In the genomic region with DNA sequence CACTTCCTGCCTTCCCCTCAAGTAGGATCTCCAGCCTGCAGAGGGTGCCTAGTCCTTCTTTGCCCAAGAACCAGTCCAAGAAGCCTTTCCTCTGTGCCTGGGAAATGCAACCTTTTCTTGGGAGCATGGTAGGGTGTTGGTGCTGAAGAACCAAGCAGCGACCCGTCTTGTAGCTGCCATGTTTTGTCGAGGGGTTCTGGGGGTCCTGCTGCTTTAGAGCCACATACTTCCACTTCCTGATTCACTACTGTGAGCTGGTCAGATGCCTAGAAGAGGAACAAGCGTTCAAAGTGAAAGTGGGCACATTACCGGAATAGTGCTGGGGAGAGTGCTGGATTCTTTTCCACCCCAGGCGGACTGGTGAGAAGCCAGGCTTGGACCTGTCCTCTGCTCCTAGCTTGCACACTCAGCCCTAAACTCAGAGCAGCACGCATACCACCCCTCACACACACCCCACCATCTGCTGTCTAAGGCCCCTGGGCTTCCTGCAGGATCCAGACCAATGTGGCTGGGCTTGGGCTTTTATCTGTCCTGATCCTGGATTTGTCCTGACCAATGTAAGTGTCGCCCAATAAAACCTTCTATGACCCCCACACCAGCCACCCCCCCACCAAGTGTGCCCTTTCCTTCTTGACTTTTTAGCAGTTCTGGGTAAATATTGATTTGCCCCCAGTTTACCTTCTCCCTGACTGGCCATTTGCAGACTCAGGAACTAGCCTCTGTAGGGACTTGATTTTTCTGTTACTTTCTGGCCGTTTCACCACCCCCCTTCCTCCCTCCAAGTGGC, we compare ENCODE assay signal across 6 cellular contexts. TPM values are rescaled to one million over a fixed set of nuclear protein-coding genes. Genes with fewer than 3 reads are reported as not detected.
DNase-seq lines count a peak whose midpoint lies in the region; ATAC-seq lines count a peak whose summit lies in the region.

No MANE protein-coding gene starts in this region.

- peak overlapping the region; percentile 71 for H3K4me3 ChIP-seq in Karpas-422 (ENCODE audit: low read length)

- H3K27me3 Mint-ChIP-seq in activated T-cell treated with anti-CD3 and anti-CD28 coated beads, Interleukin-2, amount 50 U/mL, for 4 hours (ENCODE audit: low read depth), result peaks cover 84% of the 10 kb centered on the region

- H3K9me2 ChIP-seq in Karpas-422 (replicated peaks; ENCODE audit: insufficient read depth, low read length), result no peaks in the 10 kb centered on the region

- peak overlapping the region; percentile 90 for H3K4me2 ChIP-seq in Karpas-422 (ENCODE audit: low read depth, low read length, poor library complexity, severe bottlenecking)

- H3K27ac ChIP-seq in Karpas-422 (ENCODE audit: low read length), result no peak overlapping the region

- H3K9me3 Mint-ChIP-seq in activated T-cell treated with anti-CD3 and anti-CD28 coated beads, Interleukin-2, amount 50 U/mL, for 4 hours, result no peaks in the 10 kb centered on the region

- DNase-seq in Karpas-422 (peak; percentile 75), pons (ENCODE audit: low spot score) (peak; percentile 63)
- no peak for DNase-seq in activated T-cell treated with anti-CD3 and anti-CD28 coated beads, Interleukin-2, amount 50 U/mL, for 4 hours
- no peak for DNase-seq in stimulated activated CD4-positive, alpha-beta T cell treated with anti-CD3 and anti-CD28 coated beads, Interleukin-15, amount 100 ng/mL, for 24 hours

- H4K20me1 ChIP-seq in Karpas-422 (ENCODE audit: insufficient read depth, low read depth, low read length), result no peaks in the 10 kb centered on the region

- H3K4me1 Mint-ChIP-seq in activated T-cell treated with anti-CD3 and anti-CD28 coated beads, Interleukin-2, amount 50 U/mL, for 4 hours (ENCODE audit: low read depth), result peaks cover 34% of the 10 kb centered on the region

- no peak for ATAC-seq in activated T-cell treated with anti-CD3 and anti-CD28 coated beads, Interleukin-2, amount 50 U/mL, for 4 hours
- ATAC-seq in GM18502 (IDR thresholded peaks at IDR 0.05; ENCODE audit: poor library complexity, unreplicated experiment) (no peak), GM18909 (IDR thresholded peaks at IDR 0.05; ENCODE audit: poor library complexity, unreplicated experiment) (no peak)

- H3K36me3 ChIP-seq in Karpas-422 (ENCODE audit: insufficient read depth, low read length), result no peaks in the 10 kb centered on the region

- no peaks in the 10 kb centered on the region for H3K36me3 Mint-ChIP-seq in activated T-cell treated with anti-CD3 and anti-CD28 coated beads, Interleukin-2, amount 50 U/mL, for 4 hours (ENCODE audit: insufficient read depth)

- H3K4me3 Mint-ChIP-seq in activated T-cell treated with anti-CD3 and anti-CD28 coated beads, Interleukin-2, amount 50 U/mL, for 4 hours, result peak overlapping the region; percentile 72

- peak overlapping the region; percentile 95; the same call in 1 of the 2 replicates for H2AFZ ChIP-seq in Karpas-422 (ENCODE audit: low read length)

- no peaks in the 10 kb centered on the region for H3K27me3 ChIP-seq in Karpas-422 (ENCODE audit: low read length)

- H3K9me3 ChIP-seq in Karpas-422 (ENCODE audit: low read length), result no peaks in the 10 kb centered on the region

- peak overlapping the region; percentile 67 for H3K9ac ChIP-seq in Karpas-422 (ENCODE audit: low read length)

- no peaks in the 10 kb centered on the region for H3K79me2 ChIP-seq in Karpas-422 (ENCODE audit: low read length)

- peaks cover 20% of the 10 kb centered on the region for H3K4me1 ChIP-seq in Karpas-422 (ENCODE audit: low read length)

RNA-seq across cellular contexts. Expression of a gene that starts 1.5 kb away (rescaled TPM):
- 0.07 TPM in 1 of 2 replicates, not detected in the other for total RNA-seq in Karpas-422 (2014; rRNA removed; shearing (Covaris generic); ENCODE audit: low replicate concordance)
- not detected for total RNA-seq in activated T-cell treated with anti-CD3 and anti-CD28 coated beads, Interleukin-2, amount 50 U/mL, for 4 hours

RNA-seq across cellular contexts. Expression of a gene that starts 16.4 kb away (rescaled TPM):
- not detected in 2 replicates for total RNA-seq in Karpas-422 (2014; rRNA removed; shearing (Covaris generic); ENCODE audit: low replicate concordance)
- total RNA-seq in activated T-cell treated with anti-CD3 and anti-CD28 coated beads, Interleukin-2, amount 50 U/mL, for 4 hours, result not detected

RNA-seq across cellular contexts. Expression of a gene that starts 27.3 kb away (rescaled TPM):
- not detected in 2 replicates for total RNA-seq in Karpas-422 (2014; rRNA removed; shearing (Covaris generic); ENCODE audit: low replicate concordance)
- total RNA-seq in activated T-cell treated with anti-CD3 and anti-CD28 coated beads, Interleukin-2, amount 50 U/mL, for 4 hours, result under 1 TPM; 0.08 to 0.14 (median 0.10) TPM

RNA-seq across cellular contexts. Expression of a gene that starts 36.1 kb away (rescaled TPM):
- total RNA-seq in Karpas-422 (2014; rRNA removed; shearing (Covaris generic); ENCODE audit: low replicate concordance), result not detected in 2 replicates
- total RNA-seq in activated T-cell treated with anti-CD3 and anti-CD28 coated beads, Interleukin-2, amount 50 U/mL, for 4 hours, result under 1 TPM in 2 of 3 donors, not detected in 1; 0.28 to 0.76 TPM

RNA-seq across cellular contexts. Expression of a gene that starts 41.2 kb away (rescaled TPM):
- not detected in 2 replicates for total RNA-seq in Karpas-422 (2014; rRNA removed; shearing (Covaris generic); ENCODE audit: low replicate concordance)
- not detected for total RNA-seq in activated T-cell treated with anti-CD3 and anti-CD28 coated beads, Interleukin-2, amount 50 U/mL, for 4 hours

Comparison
In these comparisons a context has a peak if more than half of its experiments do, and no peak if none do; other contexts are left out.
1. DNase-seq: peak in Karpas-422 (single experiment) and pons (single experiment); none in activated T-cell treated with anti-CD3 and anti-CD28 coated beads, Interleukin-2, amount 50 U/mL, for 4 hours (single experiment) and stimulated activated CD4-positive, alpha-beta T cell treated with anti-CD3 and anti-CD28 coated beads, Interleukin-15, amount 100 ng/mL, for 24 hours (single experiment).